In genomic region chr19:21584532-21584931, GRCh38 we compare ENCODE assay signal across 15 cellular contexts.
DNase-seq lines count a peak whose midpoint lies in the region; ATAC-seq and TF ChIP-seq lines count a peak whose summit lies in the region.
"Had no signal": no experiment of that assay in that cellular context is flagged by ENCODE, and none has a peak within 500 bp of the region (broad histone marks: within the 10 kb centered on the region; RNA-seq: fewer than 3 reads in every experiment).

No MANE protein-coding gene starts in this region.

- H3K4me1 ChIP-seq in gastrocnemius medialis: no peaks in the 10 kb centered on the region

- H3K27ac Mint-ChIP-seq in activated naive CD4-positive, alpha-beta T cell treated with anti-CD3 and anti-CD28 coated beads for 36 hours: no peak overlapping the region
- no peak overlapping the region for H3K27ac Mint-ChIP-seq in activated naive CD4-positive, alpha-beta T cell treated with anti-CD3 and anti-CD28 coated beads, Interleukin-2, amount 50 U/mL, for 72 hours
- no peak overlapping the region for H3K27ac Mint-ChIP-seq in glutamatergic neuron (ENCODE audit: unreplicated experiment)

- intact Hi-C loops in activated naive CD4-positive, alpha-beta T cell treated with anti-CD3 and anti-CD28 coated beads for 36 hours (cut with micrococcal nuclease): loop anchor here (5.0 kb wide), 1 partner anchor 77 kb away; the partner anchor contains the start of gene ZNF429
- intact Hi-C loops in gastrocnemius medialis (cut with DNase I; ENCODE audit: low total_unique reads): no loop called here

- no peak for ATAC-seq in activated naive CD4-positive, alpha-beta T cell treated with anti-CD3 and anti-CD28 coated beads, Interleukin-2, amount 50 U/mL, for 72 hours
- ATAC-seq in gastrocnemius medialis (no peak), HG02884 (IDR thresholded peaks at IDR 0.05; ENCODE audit: unreplicated experiment) (no peak)

- no peak for TF ChIP-seq POLR2A in gastrocnemius medialis (IDR thresholded peaks at IDR 0.05)

- H3K9me3 ChIP-seq in gastrocnemius medialis: no peaks in the 10 kb centered on the region

- peaks cover 3% of the 10 kb centered on the region for H3K36me3 Mint-ChIP-seq in activated naive CD4-positive, alpha-beta T cell treated with anti-CD3 and anti-CD28 coated beads for 36 hours (ENCODE audit: low read depth)
- H3K36me3 Mint-ChIP-seq in activated naive CD4-positive, alpha-beta T cell treated with anti-CD3 and anti-CD28 coated beads, Interleukin-2, amount 50 U/mL, for 72 hours: peaks cover 0 to 16% of the 10 kb centered on the region in 2 donors
- peaks cover 13% of the 10 kb centered on the region for H3K36me3 Mint-ChIP-seq in glutamatergic neuron (ENCODE audit: unreplicated experiment)

- H3K4me3 Mint-ChIP-seq in activated naive CD4-positive, alpha-beta T cell treated with anti-CD3 and anti-CD28 coated beads for 36 hours: peak overlapping the region; percentile 34
- H3K4me3 Mint-ChIP-seq in glutamatergic neuron (ENCODE audit: unreplicated experiment): peak overlapping the region; percentile 73

- CTCF ChIA-PET in activated naive CD4-positive, alpha-beta T cell treated with anti-CD3 and anti-CD28 coated beads for 36 hours (lab: Charles Lee): no interaction called here

- no peaks in the 10 kb centered on the region for H3K27me3 Mint-ChIP-seq in activated naive CD4-positive, alpha-beta T cell treated with anti-CD3 and anti-CD28 coated beads for 36 hours (ENCODE audit: low read depth)
- H3K27me3 Mint-ChIP-seq in glutamatergic neuron (ENCODE audit: unreplicated experiment): peaks cover 6% of the 10 kb centered on the region

- DNase-seq in activated naive CD4-positive, alpha-beta T cell treated with anti-CD3 and anti-CD28 coated beads for 36 hours: no peak
- no peak for DNase-seq in activated naive CD4-positive, alpha-beta T cell treated with anti-CD3 and anti-CD28 coated beads, Interleukin-2, amount 50 U/mL, for 72 hours (ENCODE audit: low spot score in 2 of 2)
- no peak for DNase-seq in Jurkat, Clone E6-1 (ENCODE audit: low read depth, low spot score)
- DNase-seq in glutamatergic neuron (no peak), gastrocnemius medialis (no peak), NCI-H2107 treated with DMSO at 0.1 percent for 48 hours (lab: John Stamatoyannopoulos, UW; ENCODE audit: unreplicated experiment) (no peak), D341Med (ENCODE audit: low spot score) (no peak)
- DNase-seq: C1 segment of cervical spinal cord; GF-D8; HCEC 1CT; NCI-H1048; NCI-H2107; NCI-H69; NK-92 treated with Interleukin-12 subunit alpha and Interleukin-12 subunit beta, amount 100 ng/mL, for 24 hours had no signal

- no peaks in the 10 kb centered on the region for H3K36me3 ChIP-seq in gastrocnemius medialis

- H3K4me1 Mint-ChIP-seq in activated naive CD4-positive, alpha-beta T cell treated with anti-CD3 and anti-CD28 coated beads for 36 hours (ENCODE audit: low read depth): peaks cover 28% of the 10 kb centered on the region
- peaks cover 1% of the 10 kb centered on the region for H3K4me1 Mint-ChIP-seq in glutamatergic neuron (ENCODE audit: low read depth, unreplicated experiment)

- in situ Hi-C loops in gastrocnemius medialis (cut with MboI; ENCODE audit: low sequenced_read_pairs in 4 of 4): no loop called here

- peak overlapping the region in 3 of 4 donors; percentile 72 to 83 (median 78) for H3K27ac ChIP-seq in gastrocnemius medialis

- H3K4me3 ChIP-seq in Jurkat, Clone E6-1 (ENCODE audit: low read length): peak overlapping the region; percentile 64
- H3K4me3 ChIP-seq in gastrocnemius medialis: no peak overlapping the region

- H3K9me3 Mint-ChIP-seq in activated naive CD4-positive, alpha-beta T cell treated with anti-CD3 and anti-CD28 coated beads for 36 hours: peaks cover 3% of the 10 kb centered on the region
- peaks cover 5 to 10% of the 10 kb centered on the region in 2 donors for H3K9me3 Mint-ChIP-seq in activated naive CD4-positive, alpha-beta T cell treated with anti-CD3 and anti-CD28 coated beads, Interleukin-2, amount 50 U/mL, for 72 hours
- H3K9me3 Mint-ChIP-seq in glutamatergic neuron (ENCODE audit: unreplicated experiment): peaks cover 13% of the 10 kb centered on the region

- H3K27me3 ChIP-seq in gastrocnemius medialis: peaks cover 0 to 7% (median 0%) of the 10 kb centered on the region in 3 donors

- TF ChIP-seq CTCF in glutamatergic neuron (IDR thresholded peaks at IDR 0.05; ENCODE audit: partially characterized antibody, unreplicated experiment) (no peak), gastrocnemius medialis (IDR thresholded peaks at IDR 0.05 in 4 of 5, conservative IDR thresholded peaks at IDR 0.05 in 1 of 5) (no peak)
